In genomic region chr4:7124643-7125442, GRCh38 we compare ENCODE assay signal across 8 cellular contexts. TPM values are rescaled to one million over a fixed set of nuclear protein-coding genes. Genes with fewer than 3 reads are reported as not detected.
DNase-seq lines count a peak whose midpoint lies in the region; ATAC-seq and TF ChIP-seq lines count a peak whose summit lies in the region.

No MANE protein-coding gene starts in this region.

- intact Hi-C loops in A673 (cut with micrococcal nuclease; ENCODE audit: unreplicated experiment): no loop called here

- no peaks in the 10 kb centered on the region for H3K27me3 ChIP-seq in effector memory CD4-positive, alpha-beta T cell (replicated peaks; ENCODE audit: control insufficient read depth, insufficient read depth, low read length, poor library complexity, severe bottlenecking)
- no peaks in the 10 kb centered on the region for H3K27me3 ChIP-seq in A673 (replicated peaks; ENCODE audit: insufficient read depth, low read depth, low read length, poor library complexity)

- H3K27ac ChIP-seq in effector memory CD4-positive, alpha-beta T cell (ENCODE audit: insufficient read depth, low read length, poor library complexity, severe bottlenecking): no peak overlapping the region
- no peak overlapping the region for H3K27ac ChIP-seq in A673 (ENCODE audit: low read depth, low read length, poor library complexity, severe bottlenecking)

- no peak for TF ChIP-seq CTCF in AG09309 (IDR thresholded peaks at IDR 0.05; ENCODE audit: control insufficient read depth, insufficient read depth, low read depth, low read length, missing control alignments)
- no peak for TF ChIP-seq CTCF in NB4 (IDR thresholded peaks at IDR 0.05; ENCODE audit: low read depth, low read length)
- no peak for TF ChIP-seq CTCF in cardiac fibroblast (IDR thresholded peaks at IDR 0.05; ENCODE audit: low read depth, low read length)
- TF ChIP-seq CTCF in A673 (conservative IDR thresholded peaks at IDR 0.05; ENCODE audit: low read depth, low read length): no peak

- CTCF ChIA-PET in A673 (lab: Charles Lee): no interaction called here

- H3K36me3 ChIP-seq in effector memory CD4-positive, alpha-beta T cell (ENCODE audit: control insufficient read depth, insufficient read depth, low read length): no peaks in the 10 kb centered on the region
- H3K36me3 ChIP-seq in A673 (ENCODE audit: insufficient read depth, low read length, poor library complexity, severe bottlenecking): no peaks in the 10 kb centered on the region

- no peak for ATAC-seq in activated CD4-positive, CD25-positive, alpha-beta regulatory T cell treated with anti-CD3 and anti-CD28 coated beads, Interleukin-2, amount 50 U/mL, for 24 hours

- no peak for TF ChIP-seq POLR2A in NB4 (IDR thresholded peaks at IDR 0.05; ENCODE audit: extremely low read depth, insufficient read length)

- H3K9me3 ChIP-seq in effector memory CD4-positive, alpha-beta T cell (ENCODE audit: control insufficient read depth, low read length): no peaks in the 10 kb centered on the region
- no peaks in the 10 kb centered on the region for H3K9me3 ChIP-seq in A673 (ENCODE audit: low read depth, low read length, poor library complexity, severe bottlenecking)

- H3K4me3 ChIP-seq in AG09309 (ENCODE audit: control insufficient read depth, low read depth, low read length) (no peak overlapping the region), NB4 (ENCODE audit: low read depth, low read length) (no peak overlapping the region), cardiac fibroblast (replicated peaks in 1 of 2; ENCODE audit: low read depth in 2 of 2, low read length in 2 of 2) (no peak overlapping the region), A673 (ENCODE audit: low read depth, low read length, poor library complexity, severe bottlenecking) (no peak overlapping the region)
- H3K4me3 ChIP-seq in effector memory CD4-positive, alpha-beta T cell (ENCODE audit: insufficient read depth, low read depth, low read length, poor library complexity, severe bottlenecking): no peak overlapping the region

- H3K4me1 ChIP-seq in effector memory CD4-positive, alpha-beta T cell (ENCODE audit: control insufficient read depth, insufficient read depth, low read length, poor library complexity, severe bottlenecking): no peaks in the 10 kb centered on the region
- H3K4me1 ChIP-seq in A673 (ENCODE audit: insufficient read depth, low read length, poor library complexity, severe bottlenecking): no peaks in the 10 kb centered on the region

- POLR2A ChIA-PET in A673 (lab: Charles Lee; ENCODE audit: low non-redundant PET): no interaction called here

- DNase-seq in AG09309 (ENCODE audit: low read depth) (peak; percentile 81), NB4 (ENCODE audit: low read depth) (peak; percentile 51), cardiac fibroblast (ENCODE audit: low read depth in 2 of 2) (peak; percentile 87 to 91), lung microvascular endothelial cell (ENCODE audit: low read depth in 2 of 2) (peak; percentile 11 to 33), A673 (ENCODE audit: low spot score) (no peak)
- no peak for DNase-seq in effector memory CD4-positive, alpha-beta T cell
- DNase-seq in activated CD8-positive, alpha-beta memory T cell treated with anti-CD3 and anti-CD28 coated beads, Interleukin-2, amount 50 U/mL, for 48 hours: no peak

- no TSS peak for BruUV-seq in A673 (replicated peaks; lab: Mats Ljungman, UMichigan)

RNA-seq across cellular contexts. Expression of gene GRPEL1, which starts 57.0 kb away (rescaled TPM):
- 15.3 and 21.6 TPM in 2 replicates for total RNA-seq in lung microvascular endothelial cell
- 70.1 and 78.2 TPM in 2 replicates for total RNA-seq in A673 (2021)

Comparison
In these comparisons a context has a peak if more than half of its experiments do, and no peak if none do; other contexts are left out.
1. DNase-seq: peak in AG09309 (single experiment), NB4 (single experiment), cardiac fibroblast (2 of 2) and lung microvascular endothelial cell (2 of 2); none in effector memory CD4-positive, alpha-beta T cell (0 of 3), A673 (single experiment) and activated CD8-positive, alpha-beta memory T cell treated with anti-CD3 and anti-CD28 coated beads, Interleukin-2, amount 50 U/mL, for 48 hours (single experiment).